In the genomic region with DNA sequence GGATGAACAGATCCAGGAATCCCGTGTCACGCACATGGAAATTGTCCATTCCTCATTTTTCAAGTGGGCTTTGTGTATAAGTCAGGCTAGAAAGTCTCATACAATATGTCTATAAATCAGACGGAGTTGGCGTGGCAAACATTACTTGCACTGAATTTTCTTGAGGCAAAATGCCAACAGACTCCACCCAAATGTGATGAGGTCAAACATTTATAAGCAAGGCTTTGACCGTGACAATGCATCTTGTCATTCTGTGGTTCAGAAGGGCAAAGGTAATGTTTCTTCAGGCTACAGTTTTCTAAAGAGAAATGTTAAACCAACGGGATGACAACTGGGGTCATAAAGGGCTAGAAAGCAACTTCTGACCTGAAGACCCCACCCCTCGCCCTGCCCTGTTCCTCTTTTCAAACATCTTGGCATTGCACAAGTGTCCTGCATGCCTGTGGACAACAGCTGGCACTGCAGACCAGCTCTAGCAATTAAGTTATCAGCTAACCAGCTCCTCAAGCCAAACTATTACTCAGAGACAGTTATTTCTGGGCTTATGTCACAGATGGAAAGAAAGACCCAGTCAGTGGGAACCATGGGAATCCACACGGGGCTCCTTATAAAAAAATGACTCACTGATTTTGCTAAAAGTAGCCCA, we compare ENCODE assay signal across 9 cellular contexts. TPM values are rescaled to one million over a fixed set of nuclear protein-coding genes. Genes with fewer than 3 reads are reported as not detected.
A peak's percentile ranks its signal among the peaks of the same experiment; 100 is the strongest.
DNase-seq lines count a peak whose midpoint lies in the region; ATAC-seq and TF ChIP-seq lines count a peak whose summit lies in the region.
"Had no signal": no experiment of that assay in that cellular context is flagged by ENCODE, and none has a peak within 500 bp of the region (broad histone marks: within the 10 kb centered on the region; RNA-seq: fewer than 3 reads in every experiment).

No MANE protein-coding gene starts in this region.

- no peaks in the 10 kb centered on the region for H3K79me1 ChIP-seq in H9 (ENCODE audit: insufficient read depth, low read depth, low read length, poor library complexity, severe bottlenecking)

- H3K79me2 ChIP-seq in H9 (ENCODE audit: insufficient read depth, low read length) = 0 out of 2 replicates have a peak, but pooled peaks cover 2% of the 10 kb centered on the region

- no peak overlapping the region for H3T11ph ChIP-seq in H9 (ENCODE audit: low read length)

- H3K9me3 Mint-ChIP-seq in activated naive CD8-positive, alpha-beta T cell treated with anti-CD3 and anti-CD28 coated beads for 36 hours = no peaks in the 10 kb centered on the region
- no peaks in the 10 kb centered on the region; a peak in 1 of 5 replicates for H3K9me3 Mint-ChIP-seq in H9
- no peaks in the 10 kb centered on the region for H3K9me3 Mint-ChIP-seq in naive thymus-derived CD8-positive, alpha-beta T cell
- H3K9me3 Mint-ChIP-seq: T-helper 1 cell treated with Interleukin-12 subunit alpha and Interleukin-12 subunit beta and Interleukin-4 antibody, amounts not matched to agents 30 μg/mL and 1 μg/mL, for 36 hours had no signal

- H2BK12ac ChIP-seq in H9 (ENCODE audit: insufficient read length, low read depth, low read length) = no peak overlapping the region

- no peak overlapping the region for H3K4me3 Mint-ChIP-seq in activated naive CD8-positive, alpha-beta T cell treated with anti-CD3 and anti-CD28 coated beads for 36 hours
- no peak overlapping the region for H3K4me3 Mint-ChIP-seq in H9
- H3K4me3 Mint-ChIP-seq in naive thymus-derived CD8-positive, alpha-beta T cell = no peak overlapping the region
- H3K4me3 Mint-ChIP-seq: T-helper 1 cell treated with Interleukin-12 subunit alpha and Interleukin-12 subunit beta and Interleukin-4 antibody, amounts not matched to agents 30 μg/mL and 1 μg/mL, for 36 hours had no signal

- no peak overlapping the region for H2AFZ ChIP-seq in H9 (ENCODE audit: low read length)

- H3K4me1 Mint-ChIP-seq in activated naive CD8-positive, alpha-beta T cell treated with anti-CD3 and anti-CD28 coated beads for 36 hours = peaks cover 46% of the 10 kb centered on the region
- H3K4me1 Mint-ChIP-seq in H9 = peaks cover 27 to 35% of the 10 kb centered on the region in 2 experiments
- peaks cover 20 to 76% (median 36%) of the 10 kb centered on the region in 4 donors for H3K4me1 Mint-ChIP-seq in naive thymus-derived CD8-positive, alpha-beta T cell

- H4K91ac ChIP-seq in H9 (ENCODE audit: insufficient read length, low read depth, low read length) = no peak overlapping the region

- H2BK15ac ChIP-seq in H9 (ENCODE audit: low read depth, low read length) = no peak overlapping the region

- no peaks in the 10 kb centered on the region for H3K9me3 ChIP-seq in right atrium auricular region
- H3K9me3 ChIP-seq in thoracic aorta = no peaks in the 10 kb centered on the region
- no peaks in the 10 kb centered on the region for H3K9me3 ChIP-seq in H9 (ENCODE audit: control insufficient read depth, low read depth, low read length)

- ATAC-seq in thoracic aorta (ENCODE audit: insufficient number of reproducible peaks, low FRiP score, low read depth) = peak; percentile 55
- ATAC-seq in naive thymus-derived CD8-positive, alpha-beta T cell = no peak
- no peak for ATAC-seq in HG02981 (IDR thresholded peaks at IDR 0.05; ENCODE audit: unreplicated experiment)

- H3K27ac Mint-ChIP-seq in activated naive CD8-positive, alpha-beta T cell treated with anti-CD3 and anti-CD28 coated beads for 36 hours = peak overlapping the region; percentile 20
- no peak overlapping the region for H3K27ac Mint-ChIP-seq in H9
- peak overlapping the region in 2 of 10 donors; percentile 50 to 88 for H3K27ac Mint-ChIP-seq in naive thymus-derived CD8-positive, alpha-beta T cell
- H3K27ac Mint-ChIP-seq: T-helper 1 cell treated with Interleukin-12 subunit alpha and Interleukin-12 subunit beta and Interleukin-4 antibody, amounts not matched to agents 30 μg/mL and 1 μg/mL, for 36 hours had no signal

- H4K20me1 ChIP-seq in H9 (ENCODE audit: control insufficient read depth, insufficient read depth, insufficient read length) = no peaks in the 10 kb centered on the region

- H3K4me3 ChIP-seq in HFF-Myc (replicated peaks; ENCODE audit: low read depth, low read length) (no peak overlapping the region), right atrium auricular region (no peak overlapping the region), thoracic aorta (no peak overlapping the region)

- no peak overlapping the region for H2AK5ac ChIP-seq in H9 (ENCODE audit: insufficient read length, low read length)

- no peak overlapping the region for H3K56ac ChIP-seq in H9 (ENCODE audit: insufficient read length, low read depth, low read length)

- peak; percentile 85 for DNase-seq in HFF-Myc (ENCODE audit: extremely low read depth, low read depth)
- DNase-seq in activated naive CD8-positive, alpha-beta T cell treated with anti-CD3 and anti-CD28 coated beads for 36 hours = no peak
- DNase-seq in right atrium auricular region (ENCODE audit: low spot score) = peak; percentile 76
- no peak for DNase-seq in thoracic aorta (ENCODE audit: low spot score)
- DNase-seq in H9 = no peak
- no peak for DNase-seq in naive thymus-derived CD8-positive, alpha-beta T cell
- no peak for DNase-seq in NCI-H510A treated with DMSO at 0.1 percent for 48 hours (lab: John Stamatoyannopoulos, UW)

- no peak overlapping the region for H2BK20ac ChIP-seq in H9 (ENCODE audit: low read depth, low read length, poor library complexity, severe bottlenecking)

- peak; percentile 6 for TF ChIP-seq CTCF in HFF-Myc (IDR thresholded peaks at IDR 0.05; ENCODE audit: low read depth, low read length, missing control alignments)
- peak in 1 of 2 donors; percentile 68 for TF ChIP-seq CTCF in right atrium auricular region (IDR thresholded peaks at IDR 0.05)
- TF ChIP-seq CTCF in thoracic aorta (IDR thresholded peaks at IDR 0.05) = peak; percentile 34
- no peak for TF ChIP-seq CTCF in H9 (conservative IDR thresholded peaks at IDR 0.05)

- H4K5ac ChIP-seq in H9 (ENCODE audit: insufficient read length, low read depth, low read length) = no peak overlapping the region

- no peak overlapping the region for H3K4me2 ChIP-seq in H9 (ENCODE audit: insufficient read depth, insufficient read length, low read length)

- no peak overlapping the region for H3K23ac ChIP-seq in H9 (ENCODE audit: insufficient read length, low read depth, low read length)

- H2BK120ac ChIP-seq in H9 (ENCODE audit: low read depth, low read length, poor library complexity, severe bottlenecking) = no peak overlapping the region

- no peak overlapping the region for H2BK5ac ChIP-seq in H9 (ENCODE audit: insufficient read length, low read length)

- H3K18ac ChIP-seq in H9 (ENCODE audit: insufficient read length, low read depth, low read length) = no peak overlapping the region

- H3K4ac ChIP-seq in H9 (ENCODE audit: low read depth, low read length) = no peak overlapping the region

- H3K36me3 Mint-ChIP-seq in activated naive CD8-positive, alpha-beta T cell treated with anti-CD3 and anti-CD28 coated beads for 36 hours = peaks cover 3% of the 10 kb centered on the region
- peaks cover 0 to 6% (median 5%) of the 10 kb centered on the region in 3 experiments; a peak in 1 of 7 replicates for H3K36me3 Mint-ChIP-seq in H9 (ENCODE audit: insufficient read depth in 1 of 3, low read depth in 3 of 3)
- H3K36me3 Mint-ChIP-seq in naive thymus-derived CD8-positive, alpha-beta T cell = no peaks in the 10 kb centered on the region

- no CpG with 5 or more reads among the region's 8 CpGs for WGBS in H9 (ENCODE audit: extremely low coverage, insufficient read length, low lambda C conversion rate)

- H4K8ac ChIP-seq in H9 (replicated peaks; ENCODE audit: insufficient read length, low read depth, low read length) = no peak overlapping the region

- H3K4me1 ChIP-seq in right atrium auricular region (peaks cover 0 to 96% of the 10 kb centered on the region in 2 donors), thoracic aorta (ENCODE audit: control insufficient read depth in 1 of 2, low read depth in 2 of 2) (peaks cover 69 to 96% of the 10 kb centered on the region in 2 donors), H9 (ENCODE audit: insufficient read depth, low read length) (peaks cover 10% of the 10 kb centered on the region; the same call in 1 of the 2 replicates)

- H3K27me3 Mint-ChIP-seq in activated naive CD8-positive, alpha-beta T cell treated with anti-CD3 and anti-CD28 coated beads for 36 hours = no peaks in the 10 kb centered on the region
- H3K27me3 Mint-ChIP-seq in H9 (ENCODE audit: low read depth) = no peaks in the 10 kb centered on the region
- no peaks in the 10 kb centered on the region for H3K27me3 Mint-ChIP-seq in naive thymus-derived CD8-positive, alpha-beta T cell

- H3K27ac ChIP-seq in right atrium auricular region = peak overlapping the region; percentile 72 to 77
- peak overlapping the region; percentile 72 to 85 for H3K27ac ChIP-seq in thoracic aorta
- H3K27ac ChIP-seq in H9 (ENCODE audit: insufficient read length, low read depth, low read length) = no peak overlapping the region

- H3K23me2 ChIP-seq in H9 (ENCODE audit: insufficient read length, low read depth, low read length, poor library complexity, severe bottlenecking) = no peaks in the 10 kb centered on the region

- H3K9ac ChIP-seq in H9 (ENCODE audit: extremely low read depth, insufficient read length, low read length) = no peak overlapping the region

- POLR2A ChIA-PET in naive thymus-derived CD8-positive, alpha-beta T cell (lab: Charles Lee) = interaction anchor here (1.5 kb wide), 1 partner anchor 42 kb away, joined by 4 read pairs; the partner anchor contains the start of gene EHD4

- H3K36me3 ChIP-seq in right atrium auricular region (no peaks in the 10 kb centered on the region), thoracic aorta (no peaks in the 10 kb centered on the region)

- no peak overlapping the region for H3K14ac ChIP-seq in H9 (ENCODE audit: insufficient read depth, low read length)

- H3K27me3 ChIP-seq in right atrium auricular region = no peaks in the 10 kb centered on the region
- no peaks in the 10 kb centered on the region for H3K27me3 ChIP-seq in thoracic aorta (replicated peaks; ENCODE audit: insufficient read depth)
- H3K27me3 ChIP-seq in H9 (ENCODE audit: insufficient read depth, low read length) = no peaks in the 10 kb centered on the region

RNA-seq across cellular contexts. Expression of gene SPTBN5, which starts 36.5 kb away (rescaled TPM):
- total RNA-seq in activated naive CD8-positive, alpha-beta T cell treated with anti-CD3 and anti-CD28 coated beads for 36 hours = under 1 TPM; 0.19 to 0.30 TPM
- 1 to 10 TPM in 1 of 2 donors, under 1 TPM in 1; 0.63 to 1.3 TPM for total RNA-seq in right atrium auricular region
- total RNA-seq in thoracic aorta = 1 to 10 TPM; 1.3 to 3.9 TPM
- 0.90 and 0.97 TPM in 2 replicates for total RNA-seq in H9 (2021)
- total RNA-seq in naive thymus-derived CD8-positive, alpha-beta T cell = under 1 TPM; 0.81 to 0.96 TPM
- polyA plus RNA-seq in naive thymus-derived CD8-positive, alpha-beta T cell = under 1 TPM in 1 of 3 donors, not detected in 2; 0.02 TPM

RNA-seq across cellular contexts. Expression of gene EHD4, which starts 42.0 kb away (rescaled TPM):
- 10 to 100 TPM; 23.5 to 23.6 TPM for total RNA-seq in activated naive CD8-positive, alpha-beta T cell treated with anti-CD3 and anti-CD28 coated beads for 36 hours
- total RNA-seq in right atrium auricular region (10 to 100 TPM; 22.2 to 26.3 TPM), thoracic aorta (10 to 100 TPM; 43.6 to 48.1 TPM), H9 (2021) (22.9 and 24.2 TPM in 2 replicates)
- 10 to 100 TPM in 1 of 2 experiments, 1 to 10 TPM in 1; 9.1 to 10.4 TPM for total RNA-seq in naive thymus-derived CD8-positive, alpha-beta T cell
- polyA plus RNA-seq in naive thymus-derived CD8-positive, alpha-beta T cell = 1 to 10 TPM; 5.2 to 7.6 (median 5.9) TPM

Comparison
In these comparisons a context has a peak if more than half of its experiments do, and no peak if none do; other contexts are left out.
1. DNase-seq: peak in HFF-Myc (single experiment) and right atrium auricular region (single experiment); none in activated naive CD8-positive, alpha-beta T cell treated with anti-CD3 and anti-CD28 coated beads for 36 hours (single experiment), thoracic aorta (single experiment), H9 (single experiment), naive thymus-derived CD8-positive, alpha-beta T cell (0 of 10) and NCI-H510A treated with DMSO at 0.1 percent for 48 hours (single experiment).